In the genomic region with DNA sequence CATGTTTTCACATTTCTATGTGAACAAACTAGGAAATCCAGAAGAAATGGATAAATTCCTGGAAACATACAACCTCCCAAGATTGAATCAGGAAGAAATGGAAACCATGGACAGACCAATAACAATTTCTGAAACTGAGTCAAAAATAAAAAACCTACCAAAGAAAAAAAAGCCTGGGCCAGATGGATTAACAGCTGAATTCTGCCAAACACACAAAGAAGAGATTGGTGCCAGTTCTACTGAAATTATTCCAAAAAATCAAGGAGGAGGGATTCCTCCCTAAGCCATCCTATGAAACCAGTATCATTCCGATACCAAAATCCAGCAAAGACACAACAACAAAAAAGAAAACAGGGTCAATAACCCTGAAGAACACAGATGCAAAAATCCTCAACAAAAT, we compare ENCODE assay signal across 21 cellular contexts.
"Had no signal": no experiment of that assay in that cellular context is flagged by ENCODE, and none has a peak within 500 bp of the region (broad histone marks: within the 10 kb centered on the region; RNA-seq: fewer than 3 reads in every experiment).

No MANE protein-coding gene starts in this region.

- H3K27ac Mint-ChIP-seq: naive thymus-derived CD4-positive, alpha-beta T cell had no signal

- ATAC-seq: gastrocnemius medialis; heart right ventricle; left cardiac atrium; left lung; left ventricle myocardium superior; lower lobe of right lung; naive thymus-derived CD4-positive, alpha-beta T cell had no signal

- H3K4me1 Mint-ChIP-seq: naive thymus-derived CD4-positive, alpha-beta T cell had no signal

- H3K36me3 Mint-ChIP-seq: naive thymus-derived CD4-positive, alpha-beta T cell had no signal

- FAIRE-seq: colon, endothelial cell of umbilical vein, islet of Langerhans, keratinocyte had no signal

- H3K27me3 Mint-ChIP-seq: naive thymus-derived CD4-positive, alpha-beta T cell had no signal

- H3K4me3 Mint-ChIP-seq: naive thymus-derived CD4-positive, alpha-beta T cell had no signal

- DNase-seq: dermis blood vessel endothelial cell; dorsolateral prefrontal cortex; effector CD4-positive, alpha-beta T cell; effector memory CD4-positive, alpha-beta T cell; foreskin melanocyte; gastrocnemius medialis; glutamatergic neuron; head of caudate nucleus; heart right ventricle; hippocampal formation; left cardiac atrium; left lung; left ventricle myocardium superior; lower lobe of right lung; mesendoderm; midbrain; naive thymus-derived CD4-positive, alpha-beta T cell had no signal
